Comparison of ENCODE assay signal across 9 cellular contexts in the genomic region with DNA sequence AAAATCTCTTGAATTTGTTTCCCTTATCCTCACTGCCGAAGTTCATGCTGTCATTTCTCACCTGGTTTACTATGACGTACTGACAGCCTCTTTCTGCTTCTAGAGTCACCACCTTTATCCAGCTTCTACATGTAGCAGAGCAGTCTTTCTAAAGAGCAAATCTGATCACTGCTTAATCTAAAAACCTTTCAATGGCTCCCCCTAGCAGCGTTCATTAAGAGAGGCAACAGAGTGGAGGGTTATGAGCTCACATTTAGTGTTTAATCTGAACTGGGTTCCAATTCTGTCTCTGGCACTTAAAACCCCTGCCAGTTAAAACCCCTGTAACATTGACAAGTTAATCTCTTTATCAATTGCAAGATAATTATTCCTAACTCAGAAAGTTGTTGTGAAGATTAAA. TPM values are rescaled to one million over a fixed set of nuclear protein-coding genes. Genes with fewer than 3 reads are reported as not detected.
DNase-seq lines count a peak whose midpoint lies in the region; ATAC-seq and TF ChIP-seq lines count a peak whose summit lies in the region.
"Had no signal": no experiment of that assay in that cellular context is flagged by ENCODE, and none has a peak within 500 bp of the region (broad histone marks: within the 10 kb centered on the region; RNA-seq: fewer than 3 reads in every experiment).

No MANE protein-coding gene starts in this region.

- peak overlapping the region; percentile 4 for H3K27ac Mint-ChIP-seq in activated naive CD8-positive, alpha-beta T cell treated with anti-CD3 and anti-CD28 coated beads, Interleukin-2, amount 50 U/mL, for 24 hours
- H3K27ac Mint-ChIP-seq in neural crest cell (ENCODE audit: unreplicated experiment) = no peak overlapping the region

- peaks cover 25% of the 10 kb centered on the region for H3K36me3 ChIP-seq in MG63

- DNase-seq in ELR (ENCODE audit: low read depth) (peak; percentile 76), MG63 (no peak), neural crest cell (ENCODE audit: low read depth, low spot score) (no peak)
- no peak for DNase-seq in activated naive CD8-positive, alpha-beta T cell treated with anti-CD3 and anti-CD28 coated beads, Interleukin-2, amount 50 U/mL, for 24 hours
- no peak for DNase-seq in effector CD8-positive, alpha-beta T cell (lab: John Stamatoyannopoulos, UW)

- no peaks in the 10 kb centered on the region for H3K9me3 Mint-ChIP-seq in activated naive CD8-positive, alpha-beta T cell treated with anti-CD3 and anti-CD28 coated beads, Interleukin-2, amount 50 U/mL, for 24 hours
- no peaks in the 10 kb centered on the region for H3K9me3 Mint-ChIP-seq in neural crest cell

- H3K27me3 Mint-ChIP-seq in activated naive CD8-positive, alpha-beta T cell treated with anti-CD3 and anti-CD28 coated beads, Interleukin-2, amount 50 U/mL, for 24 hours = no peaks in the 10 kb centered on the region
- H3K27me3 Mint-ChIP-seq in neural crest cell (ENCODE audit: low read depth) = no peaks in the 10 kb centered on the region

- peak overlapping the region; percentile 74 for H3K4me3 ChIP-seq in MG63
- H3K4me3 ChIP-seq: lung had no signal

- peak; percentile 55 for ATAC-seq in activated naive CD8-positive, alpha-beta T cell treated with anti-CD3 and anti-CD28 coated beads, Interleukin-2, amount 50 U/mL, for 24 hours
- ATAC-seq in GM21529 (IDR thresholded peaks at IDR 0.05; ENCODE audit: unreplicated experiment) (no peak), GM21390 (IDR thresholded peaks at IDR 0.05; ENCODE audit: unreplicated experiment) (no peak)

- H3K4me3 Mint-ChIP-seq in activated naive CD8-positive, alpha-beta T cell treated with anti-CD3 and anti-CD28 coated beads, Interleukin-2, amount 50 U/mL, for 24 hours = peak overlapping the region; percentile 65
- peak overlapping the region; percentile 70 for H3K4me3 Mint-ChIP-seq in neural crest cell

- H3K36me3 Mint-ChIP-seq in activated naive CD8-positive, alpha-beta T cell treated with anti-CD3 and anti-CD28 coated beads, Interleukin-2, amount 50 U/mL, for 24 hours (ENCODE audit: low read depth) = peaks cover 16% of the 10 kb centered on the region
- H3K36me3 Mint-ChIP-seq in neural crest cell (ENCODE audit: low read depth) = no peaks in the 10 kb centered on the region

- no peak overlapping the region for H3K27ac ChIP-seq in 22Rv1

- H3K27me3 ChIP-seq in MG63 = no peaks in the 10 kb centered on the region

- H3K9me3 ChIP-seq in MG63 = no peaks in the 10 kb centered on the region

- H3K4me1 Mint-ChIP-seq in activated naive CD8-positive, alpha-beta T cell treated with anti-CD3 and anti-CD28 coated beads, Interleukin-2, amount 50 U/mL, for 24 hours = peaks cover 56% of the 10 kb centered on the region
- peaks cover 35% of the 10 kb centered on the region for H3K4me1 Mint-ChIP-seq in neural crest cell

- TF ChIP-seq CTCF in 22Rv1 (IDR thresholded peaks at IDR 0.05) (peak; percentile 42), neural crest cell (conservative IDR thresholded peaks at IDR 0.05) (peak; percentile 52)

RNA-seq across cellular contexts. Expression of a gene that starts 4.4 kb away (rescaled TPM):
- total RNA-seq in MG63 (2014; rRNA removed; shearing (Covaris generic); ENCODE audit: low replicate concordance) = 50.7 and 59.4 TPM in 2 replicates
- total RNA-seq in neural crest cell = 76.4 and 79.9 TPM in 2 replicates
